ENCODE assay signal across 17 cellular contexts in the genomic region with DNA sequence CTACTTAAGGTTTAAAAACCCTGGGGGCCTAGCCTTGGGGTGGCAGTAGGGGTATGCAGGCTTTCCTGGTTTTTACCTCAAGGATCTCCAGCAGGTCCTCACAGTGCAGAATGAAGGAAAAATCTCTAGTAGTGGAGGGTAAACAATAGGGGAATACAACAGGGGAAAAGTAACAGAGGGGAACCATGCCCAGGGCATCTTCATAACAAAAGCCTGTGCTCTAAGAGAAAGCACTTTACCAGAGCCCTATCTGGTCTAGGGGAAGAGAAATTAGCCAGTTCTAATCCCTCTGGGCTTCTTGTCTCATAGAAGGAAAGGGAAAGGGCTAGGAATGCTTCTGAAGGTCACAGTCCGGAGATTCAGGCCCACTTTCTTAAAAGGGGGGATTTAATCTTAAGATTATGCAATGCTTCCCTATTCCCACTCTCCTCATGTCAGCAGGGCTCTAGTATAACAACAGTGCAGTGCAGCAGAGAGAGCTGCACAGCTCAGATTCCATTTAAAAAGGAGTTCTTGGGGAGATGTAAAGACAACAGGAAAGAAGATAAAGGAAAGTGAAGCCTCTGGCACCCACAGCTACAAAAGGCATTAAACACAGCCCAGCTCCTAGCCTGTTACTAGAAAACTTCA.
"Had no signal": no experiment of that assay in that cellular context is flagged by ENCODE, and none has a peak within 500 bp of the region (broad histone marks: within the 10 kb centered on the region; RNA-seq: fewer than 3 reads in every experiment).

No MANE protein-coding gene starts in this region.

- H3K27me3 ChIP-seq: right lobe of liver, transverse colon had no signal

- H3K4me1 ChIP-seq: transverse colon had no signal

- H3K27ac ChIP-seq: right lobe of liver, transverse colon had no signal

- H3K36me3 ChIP-seq: right lobe of liver, transverse colon had no signal

- H3K9me3 ChIP-seq: right lobe of liver, transverse colon had no signal

- DNase-seq: activated B cell treated with CpG ODN at 0.5 μM for 24 hours; activated CD4-positive, alpha-beta T cell treated with anti-CD3 and anti-CD28 coated beads, Interleukin-2, amount 10 ng/mL, durations not matched to agents 7 days and 5 days; activated CD8-positive, alpha-beta memory T cell treated with anti-CD3 and anti-CD28 coated beads for 24 hours; activated naive CD4-positive, alpha-beta T cell treated with anti-CD3 and anti-CD28 coated beads for 36 hours; caudate nucleus; effector memory CD8-positive, alpha-beta T cell; hippocampal formation; islet precursor cell; midbrain; nucleus accumbens; right lobe of liver; stimulated activated CD4-positive, alpha-beta T cell treated with anti-CD3 and anti-CD28 coated beads, Interleukin-2, amount 100 ng/mL, for 24 hours; stimulated activated naive B cell treated with anti-CD40 and anti-IgM and Interleukin-4, amounts not matched to agents 10 μg/mL and 1 μg/mL and 100 μg/mL, for 72 hours; substantia nigra; transverse colon had no signal

- H3K4me3 ChIP-seq: right lobe of liver, transverse colon had no signal

- ATAC-seq: activated T-helper 17 cell treated with anti-CD3 and anti-CD28 coated beads, Interleukin-2, amount 50 U/mL, for 72 hours; effector memory CD8-positive, alpha-beta T cell; SK-N-SH treated with all-trans-retinoic acid at 6 μM for 48 hours; stimulated activated naive B cell treated with anti-CD40 and anti-IgM and Interleukin-4, amounts not matched to agents 10 μg/mL and 1 μg/mL and 100 μg/mL, for 72 hours had no signal
